ENCODE assay signal across 6 cellular contexts in genomic region chr1:109499661-109500536, GRCh38. TPM values are rescaled to one million over a fixed set of nuclear protein-coding genes. Genes with fewer than 3 reads are reported as not detected.
DNase-seq lines count a peak whose midpoint lies in the region; ATAC-seq and TF ChIP-seq lines count a peak whose summit lies in the region.

No MANE protein-coding gene starts in this region.

- peak; percentile 49 to 74 (median 51) for TF ChIP-seq CTCF in transverse colon (IDR thresholded peaks at IDR 0.05)

- H3K4me1 Mint-ChIP-seq in activated CD4-positive, alpha-beta memory T cell treated with anti-CD3 and anti-CD28 coated beads for 36 hours (ENCODE audit: low read depth) = peaks cover 88% of the 10 kb centered on the region

- no peaks in the 10 kb centered on the region for H3K9me3 ChIP-seq in transverse colon

- no peaks in the 10 kb centered on the region for H3K9me3 Mint-ChIP-seq in activated CD4-positive, alpha-beta memory T cell treated with anti-CD3 and anti-CD28 coated beads for 36 hours

- H3K27ac Mint-ChIP-seq in activated CD4-positive, alpha-beta memory T cell treated with anti-CD3 and anti-CD28 coated beads for 36 hours = peak overlapping the region; percentile 38

- peaks cover 10% of the 10 kb centered on the region for H3K36me3 Mint-ChIP-seq in activated CD4-positive, alpha-beta memory T cell treated with anti-CD3 and anti-CD28 coated beads for 36 hours

- H3K36me3 ChIP-seq in transverse colon = no peaks in the 10 kb centered on the region

- peak; percentile 19 for ATAC-seq in left ventricle myocardium superior

- 71 to 100% methylated on average over 1 to 4 of the region's 4 CpGs for WGBS in transverse colon (ENCODE audit: low coverage in 1 of 2), 2 donors

- no peaks in the 10 kb centered on the region for H3K27me3 Mint-ChIP-seq in activated CD4-positive, alpha-beta memory T cell treated with anti-CD3 and anti-CD28 coated beads for 36 hours

- CTCF ChIA-PET in activated CD4-positive, alpha-beta memory T cell treated with anti-CD3 and anti-CD28 coated beads for 36 hours (lab: Charles Lee) = interaction anchor here (0.6 to 31.5 kb wide), 10 partner anchors 2 to 250 kb away, joined by 3 to 1096 read pairs (median 4); partner anchors contain the start of genes AMIGO1, ATXN7L2, CELSR2 and CYB561D1

- no peak overlapping the region for H3K4me3 Mint-ChIP-seq in activated CD4-positive, alpha-beta memory T cell treated with anti-CD3 and anti-CD28 coated beads for 36 hours

- in situ Hi-C loops in transverse colon (cut with MboI; ENCODE audit: low pct_ligation_motif_present in 1 of 4, low pct_unique_long_range_greater_than_20kb in 1 of 4, low sequenced_read_pairs in 3 of 4) = loop anchor here in 2 of 4 donors (5.0 kb wide), 1 partner anchor 32 kb away; no protein-coding TSS in a partner anchor

- no peaks in the 10 kb centered on the region for H3K27me3 ChIP-seq in transverse colon

- no peak overlapping the region for H3K4me3 ChIP-seq in transverse colon

- peak overlapping the region; percentile 31 to 64 (median 56) for H3K27ac ChIP-seq in transverse colon

- TF ChIP-seq POLR2A in transverse colon (IDR thresholded peaks at IDR 0.05) = no peak

- H3K4me1 ChIP-seq in transverse colon = peaks cover 20 to 49% (median 32%) of the 10 kb centered on the region in 4 donors

- intact Hi-C loops in activated CD4-positive, alpha-beta memory T cell treated with anti-CD3 and anti-CD28 coated beads for 36 hours (cut with micrococcal nuclease) = loop anchor here (1.0 to 5.0 kb wide), 2 partner anchors 32 to 122 kb away; no protein-coding TSS in a partner anchor
- intact Hi-C loops in left ventricle myocardium superior (cut with micrococcal nuclease) = no loop called here
- intact Hi-C loops in transverse colon (cut with DNase I; ENCODE audit: low total_unique reads) = loop anchor here (2.0 kb wide), 1 partner anchor 31 kb away; no protein-coding TSS in a partner anchor

- POLR2A ChIA-PET in activated CD4-positive, alpha-beta memory T cell treated with anti-CD3 and anti-CD28 coated beads for 36 hours (lab: Charles Lee) = interaction anchor here (2.8 to 3.3 kb wide), 2 partner anchors 9 to 31 kb away, joined by 9 to 11 read pairs; partner anchors contain the start of gene AMIGO1

- TF ChIP-seq EP300 in transverse colon (IDR thresholded peaks at IDR 0.05; ENCODE audit: low read depth) = no peak

- peak; percentile 64 for DNase-seq in AG08396 (ENCODE audit: low spot score)
- DNase-seq in HUDEP-2 (lab: John Stamatoyannopoulos, UW; ENCODE audit: unreplicated experiment in 76 of 76) = peak in 44 of 76 experiments; percentile 9 to 61 (median 35)
- peak; percentile 70 for DNase-seq in activated CD4-positive, alpha-beta memory T cell treated with anti-CD3 and anti-CD28 coated beads for 36 hours
- DNase-seq in left ventricle myocardium superior = no peak
- DNase-seq in transverse colon = peak; percentile 83
- no peak for DNase-seq in NCI-H510A treated with DMSO at 0.1 percent for 48 hours (lab: John Stamatoyannopoulos, UW)

RNA-seq across cellular contexts. Expression of gene CYB561D1, which starts 6.0 kb away (rescaled TPM):
- 1 to 10 TPM; 6.6 to 8.7 TPM for total RNA-seq in activated CD4-positive, alpha-beta memory T cell treated with anti-CD3 and anti-CD28 coated beads for 36 hours
- total RNA-seq in left ventricle myocardium superior (4.3 TPM), transverse colon (10 to 100 TPM; 10.5 to 37.4 (median 17.3) TPM)

RNA-seq across cellular contexts. Expression of gene AMIGO1, which starts 9.6 kb away (rescaled TPM):
- 1 to 10 TPM; 1.8 to 2.2 TPM for total RNA-seq in activated CD4-positive, alpha-beta memory T cell treated with anti-CD3 and anti-CD28 coated beads for 36 hours
- total RNA-seq in left ventricle myocardium superior = 18.4 TPM
- total RNA-seq in transverse colon = 1 to 10 TPM in 2 of 4 donors, under 1 TPM in 2; 0.60 to 8.1 (median 3.5) TPM

RNA-seq across cellular contexts. Expression of gene ATXN7L2, which starts 16.2 kb away (rescaled TPM):
- 10 to 100 TPM; 10.7 to 11.1 TPM for total RNA-seq in activated CD4-positive, alpha-beta memory T cell treated with anti-CD3 and anti-CD28 coated beads for 36 hours
- total RNA-seq in left ventricle myocardium superior (3.4 TPM), transverse colon (10 to 100 TPM in 1 of 4 donors, 1 to 10 TPM in 3; 2.7 to 12.3 (median 6.2) TPM)

RNA-seq across cellular contexts. Expression of gene SYPL2, which starts 33.6 kb away (rescaled TPM):
- total RNA-seq in activated CD4-positive, alpha-beta memory T cell treated with anti-CD3 and anti-CD28 coated beads for 36 hours = not detected
- total RNA-seq in left ventricle myocardium superior = 30.4 TPM
- total RNA-seq in transverse colon = 1 to 10 TPM in 1 of 4 donors, under 1 TPM in 3; 0.40 to 4.1 (median 0.44) TPM

RNA-seq across cellular contexts. Expression of gene GPR61, which starts 39.8 kb away (rescaled TPM):
- under 1 TPM in 1 of 2 experiments, not detected in 1; 0.15 TPM for total RNA-seq in activated CD4-positive, alpha-beta memory T cell treated with anti-CD3 and anti-CD28 coated beads for 36 hours
- total RNA-seq in left ventricle myocardium superior (0.07 TPM), transverse colon (not detected)

Comparison
In these comparisons a context has a peak if more than half of its experiments do, and no peak if none do; other contexts are left out.
1. DNase-seq: peak in AG08396 (single experiment), HUDEP-2 (44 of 76), activated CD4-positive, alpha-beta memory T cell treated with anti-CD3 and anti-CD28 coated beads for 36 hours (single experiment) and transverse colon (single experiment); none in left ventricle myocardium superior (single experiment) and NCI-H510A treated with DMSO at 0.1 percent for 48 hours (single experiment).